ENCODE assay signal across 9 cellular contexts in the genomic region with DNA sequence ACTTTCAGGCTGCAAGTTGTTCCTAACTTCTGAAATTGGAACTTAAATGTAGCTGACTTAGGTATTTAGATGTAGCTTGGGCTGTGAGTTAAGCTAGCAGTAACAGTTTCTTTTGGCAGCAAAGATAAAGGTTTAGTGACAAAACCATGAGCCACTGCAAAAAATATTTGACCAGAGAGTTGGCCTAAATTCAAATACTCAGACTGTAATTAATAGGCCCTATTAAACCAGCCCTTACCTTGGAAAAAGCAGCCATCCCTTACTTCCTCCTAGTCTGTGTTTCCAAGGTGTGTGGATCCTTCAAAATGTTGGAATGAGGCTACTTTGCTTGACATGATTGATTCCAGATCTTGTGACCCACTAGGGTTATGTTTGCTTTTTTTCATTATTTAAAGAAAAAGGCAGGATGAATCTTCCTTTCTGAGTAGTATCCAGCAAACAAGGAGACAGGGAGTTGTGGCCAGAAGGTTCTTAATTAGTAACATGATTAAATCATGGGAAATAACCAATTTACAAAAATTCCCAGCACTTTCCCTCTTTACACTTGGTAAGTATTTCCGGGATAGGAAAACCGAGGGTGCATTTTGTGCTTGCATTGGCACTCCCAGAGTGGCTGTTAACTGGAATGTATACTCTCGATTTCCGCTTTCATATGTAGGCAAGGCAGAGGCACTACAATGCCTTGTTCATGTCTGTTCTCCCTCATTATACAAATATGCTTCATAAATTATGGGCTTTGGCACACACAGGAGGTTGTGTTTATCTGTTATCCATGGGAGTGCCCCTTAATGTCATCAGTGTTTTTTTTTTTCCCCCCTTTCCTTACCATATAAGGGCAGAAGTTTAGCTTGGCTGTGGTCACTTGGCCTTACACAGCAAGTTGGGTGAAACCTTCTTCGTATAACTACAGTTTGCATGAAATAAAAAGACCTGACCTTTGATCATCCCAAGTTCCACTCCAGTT. TPM values are rescaled to one million over a fixed set of nuclear protein-coding genes. Genes with fewer than 3 reads are reported as not detected.
A peak's percentile ranks its signal among the peaks of the same experiment; 100 is the strongest.
DNase-seq lines count a peak whose midpoint lies in the region; ATAC-seq, FAIRE-seq and TF ChIP-seq lines count a peak whose summit lies in the region.
"Had no signal": no experiment of that assay in that cellular context is flagged by ENCODE, and none has a peak within 500 bp of the region (broad histone marks: within the 10 kb centered on the region; RNA-seq: fewer than 3 reads in every experiment).

No MANE protein-coding gene starts in this region.

- TF ChIP-seq CTCF in upper lobe of left lung (IDR thresholded peaks at IDR 0.05) = no peak

- peak in 1 of 4 donors; percentile 16 for TF ChIP-seq POLR2A in upper lobe of left lung (IDR thresholded peaks at IDR 0.05)

- peak; percentile 17 for FAIRE-seq in TTC549 (lab: Jason Lieb, UNC)

- DNase-seq in NCI-H82 (lab: John Stamatoyannopoulos, UW) (peak; percentile 29), NCI-H82 treated with DMSO at 0.1 percent for 48 hours (lab: John Stamatoyannopoulos, UW; ENCODE audit: unreplicated experiment) (no peak), kidney glomerular epithelial cell (lab: John Stamatoyannopoulos, UW) (peak; percentile 76), upper lobe of left lung (no peak), NCI-H187 (lab: John Stamatoyannopoulos, UW) (no peak)
- DNase-seq: AML-193 had no signal

- peak in 1 of 2 donors; percentile 38 for ATAC-seq in upper lobe of left lung (ENCODE audit: low FRiP score in 2 of 2)
- no peak for ATAC-seq in GM18517 (IDR thresholded peaks at IDR 0.05; ENCODE audit: unreplicated experiment)
- no peak for ATAC-seq in HG02852 (IDR thresholded peaks at IDR 0.05; ENCODE audit: unreplicated experiment)

- H3K27ac ChIP-seq in upper lobe of left lung = peak overlapping the region; percentile 86 to 95 (median 90)

- H3K36me3 ChIP-seq in upper lobe of left lung = no peaks in the 10 kb centered on the region

- 43 to 45% methylated on average over 5 of the region's 5 CpGs for WGBS in upper lobe of left lung, 2 donors

- no peaks in the 10 kb centered on the region for H3K9me3 ChIP-seq in upper lobe of left lung

- peak in 2 of 4 donors; percentile 59 to 62 for TF ChIP-seq EP300 in upper lobe of left lung (IDR thresholded peaks at IDR 0.05)

- H3K4me3 ChIP-seq in upper lobe of left lung = peak overlapping the region in 3 of 4 donors; percentile 71 to 90 (median 88)

- peaks cover 41 to 74% (median 58%) of the 10 kb centered on the region in 4 donors for H3K4me1 ChIP-seq in upper lobe of left lung

- no peaks in the 10 kb centered on the region for H3K27me3 ChIP-seq in upper lobe of left lung

RNA-seq across cellular contexts. Expression of gene TPM1, which starts 8.5 kb away (rescaled TPM):
- total RNA-seq in upper lobe of left lung = 100 to 1,000 TPM; 144 to 343 (median 254) TPM

Comparison
In these comparisons a context has a peak if more than half of its experiments do, and no peak if none do; other contexts are left out.
1. DNase-seq: peak in NCI-H82 (single experiment) and kidney glomerular epithelial cell (single experiment); none in NCI-H82 treated with DMSO at 0.1 percent for 48 hours (single experiment), upper lobe of left lung (0 of 2) and NCI-H187 (0 of 2).